ENCODE assay signal across 8 cellular contexts in genomic region chr11:72738199-72739141, GRCh38. TPM values are rescaled to one million over a fixed set of nuclear protein-coding genes. Genes with fewer than 3 reads are reported as not detected.
DNase-seq lines count a peak whose midpoint lies in the region; ATAC-seq and TF ChIP-seq lines count a peak whose summit lies in the region.

No MANE protein-coding gene starts in this region.

- no peaks in the 10 kb centered on the region for H3K27me3 Mint-ChIP-seq in activated B cell treated with CpG ODN at 0.5 μM for 24 hours

- peak; percentile 63 for DNase-seq in activated B cell treated with CpG ODN at 0.5 μM for 24 hours
- DNase-seq in NCI-H510A (lab: John Stamatoyannopoulos, UW): no peak
- no peak for DNase-seq in NCI-H524 (lab: John Stamatoyannopoulos, UW)
- no peak for DNase-seq in NCI-H1436 (lab: John Stamatoyannopoulos, UW)
- DNase-seq in NCI-H446 treated with DMSO at 0.1 percent for 48 hours (lab: John Stamatoyannopoulos, UW): no peak

- peak overlapping the region; percentile 99 for H3K27ac Mint-ChIP-seq in activated B cell treated with CpG ODN at 0.5 μM for 24 hours

- intact Hi-C loops in activated B cell treated with CpG ODN at 0.5 μM for 24 hours (cut with micrococcal nuclease): loop anchor here (1.0 to 5.0 kb wide), 6 partner anchors 14 to 649 kb away; partner anchors contain the start of gene ARAP1

- ATAC-seq in GM18505 (IDR thresholded peaks at IDR 0.05; ENCODE audit: unreplicated experiment) (no peak), HG03095 (IDR thresholded peaks at IDR 0.05; ENCODE audit: unreplicated experiment) (peak; percentile 34), activated B cell treated with CpG ODN at 0.5 μM for 24 hours (ENCODE audit: low read depth) (peak; percentile 67)

- TF ChIP-seq CTCF in activated B cell treated with CpG ODN at 0.5 μM for 24 hours (IDR thresholded peaks at IDR 0.05): no peak

- TF ChIP-seq POLR2A in GM18505 (IDR thresholded peaks at IDR 0.05; ENCODE audit: borderline replicate concordance, extremely low read depth, insufficient read depth, insufficient read length): peak; percentile 86

- H3K36me3 Mint-ChIP-seq in activated B cell treated with CpG ODN at 0.5 μM for 24 hours (ENCODE audit: low read depth): peaks cover 10% of the 10 kb centered on the region

- H3K9me3 Mint-ChIP-seq in activated B cell treated with CpG ODN at 0.5 μM for 24 hours: no peaks in the 10 kb centered on the region

- H3K4me1 Mint-ChIP-seq in activated B cell treated with CpG ODN at 0.5 μM for 24 hours: peaks cover 91% of the 10 kb centered on the region

- CTCF ChIA-PET in activated B cell treated with CpG ODN at 0.5 μM for 24 hours (lab: Charles Lee): interaction anchor here (1.0 to 3.4 kb wide), 6 partner anchors 11 to 439 kb away, joined by 3 to 42 read pairs (median 4); no protein-coding TSS in a partner anchor

- H3K4me3 Mint-ChIP-seq in activated B cell treated with CpG ODN at 0.5 μM for 24 hours: peak overlapping the region; percentile 82

- POLR2A ChIA-PET in activated B cell treated with CpG ODN at 0.5 μM for 24 hours (lab: Charles Lee): interaction anchor here (1.0 to 2.9 kb wide), 19 partner anchors 9 to 419 kb away, joined by 3 to 28 read pairs (median 7); partner anchors contain the start of genes ARAP1 and STARD10

- H3K27ac ChIP-seq in layer of hippocampus (ENCODE audit: low read depth, low read length): peak overlapping the region; percentile 46

- no peaks in the 10 kb centered on the region for H3K27me3 ChIP-seq in layer of hippocampus (ENCODE audit: control insufficient read depth, insufficient read depth, low read length)

RNA-seq across cellular contexts. Expression of gene ARAP1, which starts 13.7 kb away (rescaled TPM):
- 113 and 139 TPM in 2 replicates for total RNA-seq in activated B cell treated with CpG ODN at 0.5 μM for 24 hours

RNA-seq across cellular contexts. Expression of gene STARD10, which starts 55.4 kb away (rescaled TPM):
- total RNA-seq in activated B cell treated with CpG ODN at 0.5 μM for 24 hours: 42.6 and 46.8 TPM in 2 replicates
